In the genomic region with DNA sequence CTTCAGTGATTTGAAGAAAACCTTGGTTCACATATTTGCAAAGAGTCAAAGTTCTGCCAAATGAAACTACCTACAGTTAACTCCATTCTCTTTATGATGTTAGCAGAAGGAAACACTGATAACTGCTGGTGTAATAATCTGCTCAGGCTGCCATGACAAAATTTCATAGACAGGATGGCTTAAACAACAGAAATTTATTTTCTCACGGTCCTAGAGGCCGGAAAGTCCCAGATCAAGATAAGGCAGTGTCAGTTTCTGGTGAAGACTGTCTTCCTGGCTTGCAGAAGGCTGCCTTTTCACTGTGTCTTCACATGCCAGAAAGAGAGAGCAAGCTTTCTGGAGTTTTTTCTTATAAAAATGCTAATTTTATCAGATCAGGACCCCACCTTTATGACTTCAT, we compare ENCODE assay signal across 12 cellular contexts.
DNase-seq lines count a peak whose midpoint lies in the region; ATAC-seq and TF ChIP-seq lines count a peak whose summit lies in the region.
"Had no signal": no experiment of that assay in that cellular context is flagged by ENCODE, and none has a peak within 500 bp of the region (broad histone marks: within the 10 kb centered on the region; RNA-seq: fewer than 3 reads in every experiment).

No MANE protein-coding gene starts in this region.

- no peaks in the 10 kb centered on the region for H3K27me3 Mint-ChIP-seq in activated naive CD8-positive, alpha-beta T cell treated with anti-CD3 and anti-CD28 coated beads, Interleukin-2, amount 10 ng/mL, durations not matched to agents 7 days and 5 days
- no peaks in the 10 kb centered on the region for H3K27me3 Mint-ChIP-seq in activated naive CD8-positive, alpha-beta T cell treated with anti-CD3 and anti-CD28 coated beads for 36 hours

- H3K9ac ChIP-seq in smooth muscle cell (ENCODE audit: low read depth): no peak overlapping the region
- H3K9ac ChIP-seq: GM23248 had no signal

- peak overlapping the region; percentile 51 for H3K4me3 Mint-ChIP-seq in activated naive CD8-positive, alpha-beta T cell treated with anti-CD3 and anti-CD28 coated beads, Interleukin-2, amount 10 ng/mL, durations not matched to agents 7 days and 5 days
- H3K4me3 Mint-ChIP-seq in activated naive CD8-positive, alpha-beta T cell treated with anti-CD3 and anti-CD28 coated beads for 36 hours: no peak overlapping the region

- DNase-seq in activated naive CD8-positive, alpha-beta T cell treated with anti-CD3 and anti-CD28 coated beads, Interleukin-2, amount 10 ng/mL, durations not matched to agents 7 days and 5 days: no peak
- no peak for DNase-seq in activated naive CD8-positive, alpha-beta T cell treated with anti-CD3 and anti-CD28 coated beads for 36 hours
- peak; percentile 73 for DNase-seq in OCI-M1 (lab: John Stamatoyannopoulos, UW)
- no peak for DNase-seq in smooth muscle cell (lab: John Stamatoyannopoulos, UW; ENCODE audit: unreplicated experiment)
- DNase-seq in DMS114 treated with DMSO at 0.1 percent for 48 hours (lab: John Stamatoyannopoulos, UW; ENCODE audit: unreplicated experiment): no peak
- no peak for DNase-seq in RPMI8226
- no peak for DNase-seq in GOT3 (lab: John Stamatoyannopoulos, UW)
- DNase-seq: GM23248, NCI-H1417 treated with DMSO at 0.1 percent for 48 hours had no signal

- H3K27ac ChIP-seq in smooth muscle cell (ENCODE audit: low read depth): no peak overlapping the region
- H3K27ac ChIP-seq: breast epithelium, GM23248, prostate gland had no signal

- H3F3A ChIP-seq in smooth muscle cell (ENCODE audit: low read depth): no peaks in the 10 kb centered on the region

- H3K9me3 ChIP-seq in smooth muscle cell (replicated peaks; ENCODE audit: low read depth): no peaks in the 10 kb centered on the region
- H3K9me3 ChIP-seq: breast epithelium, prostate gland had no signal

- H3K4me2 ChIP-seq in smooth muscle cell: no peak overlapping the region

- H3K9me3 Mint-ChIP-seq in activated naive CD8-positive, alpha-beta T cell treated with anti-CD3 and anti-CD28 coated beads, Interleukin-2, amount 10 ng/mL, durations not matched to agents 7 days and 5 days: peaks cover 15% of the 10 kb centered on the region
- peaks cover 14% of the 10 kb centered on the region for H3K9me3 Mint-ChIP-seq in activated naive CD8-positive, alpha-beta T cell treated with anti-CD3 and anti-CD28 coated beads for 36 hours

- no peaks in the 10 kb centered on the region for H3K36me3 ChIP-seq in smooth muscle cell (ENCODE audit: low read depth)
- H3K36me3 ChIP-seq: prostate gland had no signal

- no peak for TF ChIP-seq CTCF in smooth muscle cell (IDR thresholded peaks at IDR 0.05; ENCODE audit: borderline replicate concordance, insufficient read depth, poor library complexity, severe bottlenecking)

- POLR2A ChIA-PET in activated naive CD8-positive, alpha-beta T cell treated with anti-CD3 and anti-CD28 coated beads, Interleukin-2, amount 10 ng/mL, durations not matched to agents 7 days and 5 days (lab: Charles Lee): no interaction called here

- peak overlapping the region; percentile 46 for H3K27ac Mint-ChIP-seq in activated naive CD8-positive, alpha-beta T cell treated with anti-CD3 and anti-CD28 coated beads, Interleukin-2, amount 10 ng/mL, durations not matched to agents 7 days and 5 days
- no peak overlapping the region for H3K27ac Mint-ChIP-seq in activated naive CD8-positive, alpha-beta T cell treated with anti-CD3 and anti-CD28 coated beads for 36 hours

- no peaks in the 10 kb centered on the region for H4K20me1 ChIP-seq in smooth muscle cell (ENCODE audit: low read depth)

- ATAC-seq in activated naive CD8-positive, alpha-beta T cell treated with anti-CD3 and anti-CD28 coated beads, Interleukin-2, amount 10 ng/mL, durations not matched to agents 7 days and 5 days (ENCODE audit: low read depth): peak; percentile 81
- ATAC-seq in HG02885 (IDR thresholded peaks at IDR 0.05; ENCODE audit: poor library complexity, unreplicated experiment): peak; percentile 94

- WGBS in smooth muscle cell (ENCODE audit: low lambda C conversion rate): 21% methylated on average over 2 of the region's 2 CpGs

- H3K4me1 Mint-ChIP-seq in activated naive CD8-positive, alpha-beta T cell treated with anti-CD3 and anti-CD28 coated beads, Interleukin-2, amount 10 ng/mL, durations not matched to agents 7 days and 5 days: peaks cover 20% of the 10 kb centered on the region
- H3K4me1 Mint-ChIP-seq in activated naive CD8-positive, alpha-beta T cell treated with anti-CD3 and anti-CD28 coated beads for 36 hours: peaks cover 23% of the 10 kb centered on the region

- no peaks in the 10 kb centered on the region for H3K4me1 ChIP-seq in smooth muscle cell (ENCODE audit: low read depth)
- H3K4me1 ChIP-seq: breast epithelium, prostate gland had no signal

- H3K79me2 ChIP-seq in smooth muscle cell (ENCODE audit: low read depth): no peaks in the 10 kb centered on the region

- peaks cover 20% of the 10 kb centered on the region for H3K36me3 Mint-ChIP-seq in activated naive CD8-positive, alpha-beta T cell treated with anti-CD3 and anti-CD28 coated beads, Interleukin-2, amount 10 ng/mL, durations not matched to agents 7 days and 5 days
- peaks cover 6% of the 10 kb centered on the region for H3K36me3 Mint-ChIP-seq in activated naive CD8-positive, alpha-beta T cell treated with anti-CD3 and anti-CD28 coated beads for 36 hours

- H3K4me3 ChIP-seq in smooth muscle cell: no peak overlapping the region
- H3K4me3 ChIP-seq: breast epithelium, GM23248, prostate gland had no signal

- no peaks in the 10 kb centered on the region for H3K27me3 ChIP-seq in smooth muscle cell (ENCODE audit: low read depth)
- H3K27me3 ChIP-seq: breast epithelium had no signal

- H2AFZ ChIP-seq in smooth muscle cell (ENCODE audit: low read depth): peak overlapping the region; percentile 80
- H2AFZ ChIP-seq: GM23248 had no signal
